ENCODE assay signal across 8 cellular contexts in genomic region chrX:101799387-101799786, GRCh38.
DNase-seq lines count a peak whose midpoint lies in the region; ATAC-seq and TF ChIP-seq lines count a peak whose summit lies in the region.

No MANE protein-coding gene starts in this region.

- H3K9ac ChIP-seq in SK-N-MC (ENCODE audit: insufficient read length) = no peak overlapping the region

- peak; percentile 71 for DNase-seq in GM12864 (ENCODE audit: low read depth)
- peak; percentile 73 for DNase-seq in NCI-H1048 (lab: John Stamatoyannopoulos, UW)
- peak; percentile 72 for DNase-seq in SK-N-MC (ENCODE audit: low read depth, low spot score)
- peak; percentile 72 for DNase-seq in activated naive CD4-positive, alpha-beta T cell treated with Interleukin-2 at 50 U/mL for 16 hours
- DNase-seq in germinal center (ENCODE audit: low spot score) = peak; percentile 51
- DNase-seq in ovary = peak; percentile 60 to 84 (median 73)
- DNase-seq in tibial artery = peak; percentile 85

- TF ChIP-seq POLR2A in ovary (IDR thresholded peaks at IDR 0.05) = no peak

- intact Hi-C loops in ovary (cut with DNase I) (loop anchor here in 2 of 4 donors (5.0 to 10.0 kb wide), 2 partner anchors 205 to 382 kb away; no protein-coding TSS in a partner anchor), tibial artery (cut with DNase I; ENCODE audit: low total_unique reads) (loop anchor here (5.0 kb wide), 1 partner anchor 382 kb away; no protein-coding TSS in a partner anchor)

- H3K4me3 ChIP-seq in GM12864 (ENCODE audit: low read depth, low read length) (no peak overlapping the region; the same call in 1 of the 2 replicates), SK-N-MC (no peak overlapping the region), ovary (no peak overlapping the region), tibial artery (peak overlapping the region; percentile 18 to 30)

- TF ChIP-seq EP300 in ovary (IDR thresholded peaks at IDR 0.05) = no peak

- 10 to 19% (median 18%) methylated on average over 3 of the region's 3 CpGs for WGBS in ovary, 3 donors

- peak; percentile 100 for ATAC-seq in HG02610 (IDR thresholded peaks at IDR 0.05; ENCODE audit: unreplicated experiment)

- peaks cover 2% of the 10 kb centered on the region for H3K4me1 ChIP-seq in ovary (ENCODE audit: insufficient read depth)
- no peaks in the 10 kb centered on the region for H3K4me1 ChIP-seq in tibial artery

- H3K9me3 ChIP-seq in SK-N-MC (ENCODE audit: low read depth, low read length) (no peaks in the 10 kb centered on the region), ovary (no peaks in the 10 kb centered on the region), tibial artery (no peaks in the 10 kb centered on the region)

- no peak overlapping the region for H3K27ac ChIP-seq in SK-N-MC
- no peak overlapping the region for H3K27ac ChIP-seq in ovary
- no peak overlapping the region for H3K27ac ChIP-seq in tibial artery

- H3K27me3 ChIP-seq in ovary (no peaks in the 10 kb centered on the region), tibial artery (no peaks in the 10 kb centered on the region)

- TF ChIP-seq CTCF in GM12864 (IDR thresholded peaks at IDR 0.05; ENCODE audit: low read depth, low read length, missing control alignments) (no peak), ovary (IDR thresholded peaks at IDR 0.05) (peak; percentile 54 to 64 (median 63)), tibial artery (IDR thresholded peaks at IDR 0.05) (peak; percentile 58 to 65)

- no peaks in the 10 kb centered on the region for H3K36me3 ChIP-seq in SK-N-MC (ENCODE audit: insufficient read depth, low read length)
- no peaks in the 10 kb centered on the region for H3K36me3 ChIP-seq in ovary
- no peaks in the 10 kb centered on the region for H3K36me3 ChIP-seq in tibial artery

Comparison
In these comparisons a context has a peak if more than half of its experiments do, and no peak if none do; other contexts are left out.
1. H3K4me3 ChIP-seq: peak in tibial artery (2 of 2); none in GM12864 (single experiment), SK-N-MC (single experiment) and ovary (single experiment).
2. Peak in every context shown above with its lines, with median percentiles within 50 percentile points of each other: DNase-seq.